In genomic region chr2:61257446-61257845, GRCh38 we compare ENCODE assay signal across 25 cellular contexts.
DNase-seq lines count a peak whose midpoint lies in the region; FAIRE-seq and TF ChIP-seq lines count a peak whose summit lies in the region.
"Had no signal": no experiment of that assay in that cellular context is flagged by ENCODE, and none has a peak within 500 bp of the region (broad histone marks: within the 10 kb centered on the region; RNA-seq: fewer than 3 reads in every experiment).

No MANE protein-coding gene starts in this region.

- H3F3A ChIP-seq in SK-N-SH (replicated peaks; ENCODE audit: insufficient read depth), result peaks cover 49% of the 10 kb centered on the region

- no peak overlapping the region for H3K9ac ChIP-seq in SK-N-SH

- H3K4me1 Mint-ChIP-seq in chondrocyte (ENCODE audit: low read depth) (peaks cover 11% of the 10 kb centered on the region), progenitor cell of endocrine pancreas (ENCODE audit: low read depth) (no peaks in the 10 kb centered on the region)

- no peak for FAIRE-seq in HTR-8/SVneo (lab: Jason Lieb, UNC)
- FAIRE-seq: GM12878, H1, RCC 7860 had no signal

- 83% methylated on average over 7 of the region's 7 CpGs for WGBS in SK-N-SH (ENCODE audit: low lambda C conversion rate)

- DNase-seq in LHCN-M2 (ENCODE audit: low read depth), result peak; percentile 56
- no peak for DNase-seq in SK-N-SH
- DNase-seq in chondrocyte (ENCODE audit: low spot score), result no peak
- no peak for DNase-seq in progenitor cell of endocrine pancreas (ENCODE audit: low spot score, unreplicated experiment)
- DNase-seq in NCI-H69 (lab: John Stamatoyannopoulos, UW), result no peak
- no peak for DNase-seq in HTR-8/SVneo (ENCODE audit: insufficient read length, low spot score)
- DNase-seq in cerebellum (ENCODE audit: low spot score), result no peak
- DNase-seq: AML-193; C1 segment of cervical spinal cord; CD4-positive, alpha-beta memory T cell; COR-L47; GDM1; Karpas-422; MG63; NCI-H1105 treated with DMSO at 0.1 percent for 48 hours; NCI-H146; NCI-H1930; NCI-H2107; NCI-H524; NCI-H774; SJCRH30 had no signal

- no peak for TF ChIP-seq EP300 in SK-N-SH (IDR thresholded peaks at IDR 0.05; ENCODE audit: borderline replicate concordance in 1 of 2, low read depth in 1 of 2, low read length in 1 of 2)

- no peaks in the 10 kb centered on the region for H3K9me3 Mint-ChIP-seq in chondrocyte (ENCODE audit: low read depth)
- H3K9me3 Mint-ChIP-seq in progenitor cell of endocrine pancreas (ENCODE audit: low read depth), result no peaks in the 10 kb centered on the region
- H3K9me3 Mint-ChIP-seq: CD4-positive, alpha-beta memory T cell had no signal

- no peaks in the 10 kb centered on the region for H3K9me2 ChIP-seq in SK-N-SH

- H2AFZ ChIP-seq in SK-N-SH (ENCODE audit: low read depth), result no peak overlapping the region

- TF ChIP-seq RAD21 in SK-N-SH (IDR thresholded peaks at IDR 0.05; ENCODE audit: low read length), result no peak

- no peak overlapping the region for H3K27ac ChIP-seq in SK-N-SH (ENCODE audit: low read depth in 2 of 2, low read length in 1 of 2)
- H3K27ac ChIP-seq: HL-60, SJCRH30 had no signal

- peaks cover 6% of the 10 kb centered on the region; the same call in 1 of the 2 replicates for H3K79me2 ChIP-seq in SK-N-SH (ENCODE audit: insufficient read depth)

- no peaks in the 10 kb centered on the region; the same call in 1 of the 2 replicates for H3K9me3 ChIP-seq in SK-N-SH
- H3K9me3 ChIP-seq: MG63, SJCRH30 had no signal

- CTCF ChIA-PET in SK-N-SH (lab: Yijun Ruan, JAX), result no interaction called here

- no peak overlapping the region for H3K4me2 ChIP-seq in SK-N-SH

- peaks cover 0 to 25% of the 10 kb centered on the region in 2 experiments; a peak in 3 of 4 replicates for H3K4me1 ChIP-seq in SK-N-SH (ENCODE audit: control insufficient read depth in 1 of 2, insufficient read depth in 2 of 2, low read depth in 1 of 2, low read length in 1 of 2)

- POLR2A ChIA-PET in SK-N-SH (lab: Yijun Ruan, JAX), result no interaction called here

- peaks cover 44 to 65% of the 10 kb centered on the region in 2 experiments for H3K36me3 ChIP-seq in SK-N-SH (replicated peaks in 1 of 2; ENCODE audit: control insufficient read depth in 1 of 2, insufficient read depth in 2 of 2, low read length in 1 of 2)

- no peak overlapping the region for H3K4me3 ChIP-seq in SK-N-SH (ENCODE audit: low read depth in 2 of 2, low read length in 1 of 2)
- H3K4me3 ChIP-seq: GM12878, MG63, SJCRH30 had no signal

- no peaks in the 10 kb centered on the region for H4K20me1 ChIP-seq in SK-N-SH (ENCODE audit: insufficient read depth)

- H3K4me3 Mint-ChIP-seq in chondrocyte (ENCODE audit: unreplicated experiment) (no peak overlapping the region), progenitor cell of endocrine pancreas (ENCODE audit: low read depth) (no peak overlapping the region)
- H3K4me3 Mint-ChIP-seq: CD4-positive, alpha-beta memory T cell had no signal

- peaks cover 33% of the 10 kb centered on the region for H3K36me3 Mint-ChIP-seq in chondrocyte (ENCODE audit: low read depth)
- H3K36me3 Mint-ChIP-seq in progenitor cell of endocrine pancreas (ENCODE audit: insufficient read depth), result peaks cover 32% of the 10 kb centered on the region

- H3K27ac Mint-ChIP-seq in chondrocyte (ENCODE audit: unreplicated experiment) (peak overlapping the region; percentile 41), progenitor cell of endocrine pancreas (peak overlapping the region; percentile 85)
- H3K27ac Mint-ChIP-seq: CD4-positive, alpha-beta memory T cell had no signal

- TF ChIP-seq CTCF in SK-N-SH (IDR thresholded peaks at IDR 0.05) (no peak), chondrocyte (IDR thresholded peaks at IDR 0.05) (no peak), progenitor cell of endocrine pancreas (IDR thresholded peaks at IDR 0.05; ENCODE audit: unreplicated experiment) (no peak)

- no peaks in the 10 kb centered on the region for H3K27me3 ChIP-seq in SK-N-SH (ENCODE audit: insufficient read depth)
- H3K27me3 ChIP-seq: MG63, SJCRH30 had no signal

- no peaks in the 10 kb centered on the region for H3K27me3 Mint-ChIP-seq in chondrocyte (ENCODE audit: low read depth)
- no peaks in the 10 kb centered on the region for H3K27me3 Mint-ChIP-seq in progenitor cell of endocrine pancreas
- H3K27me3 Mint-ChIP-seq: CD4-positive, alpha-beta memory T cell had no signal

TF ChIP-seq in SK-N-SH, 30 proteins besides CTCF, POLR2A, EP300 and RAD21:
- TF ChIP-seq FOSL2 (IDR thresholded peaks at IDR 0.05; ENCODE audit: borderline replicate concordance, low read depth), result peak; percentile 49
- TF ChIP-seq POLR2AphosphoS5 (IDR thresholded peaks at IDR 0.05; ENCODE audit: low read depth, low read length), result no peak
- peak; percentile 51; the same call in 1 of the 2 replicates for TF ChIP-seq RXRA (IDR thresholded peaks at IDR 0.05; ENCODE audit: borderline replicate concordance, low read depth)
- TF ChIP-seq JUND (IDR thresholded peaks at IDR 0.05), result 0 out of 2 replicates have a peak, but pooled peaks have one; percentile 37
- TF ChIP-seq, protein P1, sequence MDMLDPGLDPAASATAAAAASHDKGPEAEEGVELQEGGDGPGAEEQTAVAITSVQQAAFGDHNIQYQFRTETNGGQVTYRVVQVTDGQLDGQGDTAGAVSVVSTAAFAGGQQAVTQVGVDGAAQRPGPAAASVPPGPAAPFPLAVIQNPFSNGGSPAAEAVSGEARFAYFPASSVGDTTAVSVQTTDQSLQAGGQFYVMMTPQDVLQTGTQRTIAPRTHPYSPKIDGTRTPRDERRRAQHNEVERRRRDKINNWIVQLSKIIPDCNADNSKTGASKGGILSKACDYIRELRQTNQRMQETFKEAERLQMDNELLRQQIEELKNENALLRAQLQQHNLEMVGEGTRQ (IDR thresholded peaks at IDR 0.05; ENCODE audit: borderline replicate concordance, low read depth, low read length), result no peak
- TF ChIP-seq EZH2phosphoT487 (IDR thresholded peaks at IDR 0.05; ENCODE audit: borderline replicate concordance, low read depth), result no peak
